Comparison of ENCODE assay signal across 8 cellular contexts in the genomic region with DNA sequence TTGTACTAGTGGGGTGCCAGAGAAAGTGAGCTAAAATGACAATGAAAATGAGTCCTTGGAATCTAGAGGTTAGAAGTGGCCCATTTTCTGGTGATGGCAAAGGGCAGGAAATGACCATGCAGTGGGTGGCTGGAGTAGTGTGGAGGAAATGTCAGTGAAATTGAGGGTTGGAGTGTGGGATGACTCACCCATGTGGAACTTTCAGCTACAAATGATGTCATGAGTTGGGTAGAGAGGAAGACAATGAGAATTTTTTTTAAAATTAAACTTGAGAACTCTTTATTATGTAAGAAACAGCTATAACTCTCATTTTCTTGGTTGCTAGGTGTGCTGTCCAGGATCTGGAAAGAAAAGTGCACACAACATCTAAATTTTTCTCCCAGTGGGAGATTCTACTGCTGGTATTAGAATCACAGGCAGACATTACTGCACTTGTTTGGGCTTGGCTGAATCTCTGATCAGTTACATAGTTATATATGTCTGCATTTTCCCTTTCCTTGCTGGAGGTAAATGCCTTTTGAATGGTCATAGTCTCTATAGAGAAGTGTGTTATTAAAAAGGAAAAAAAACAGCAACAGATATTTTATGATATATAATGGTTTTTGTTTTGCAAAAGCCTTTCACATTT. TPM values are rescaled to one million over a fixed set of nuclear protein-coding genes. Genes with fewer than 3 reads are reported as not detected.
DNase-seq lines count a peak whose midpoint lies in the region; ATAC-seq and TF ChIP-seq lines count a peak whose summit lies in the region.
"Had no signal": no experiment of that assay in that cellular context is flagged by ENCODE, and none has a peak within 500 bp of the region (broad histone marks: within the 10 kb centered on the region; RNA-seq: fewer than 3 reads in every experiment).

No MANE protein-coding gene starts in this region.

- peak; percentile 64 for ATAC-seq in GM18499 (IDR thresholded peaks at IDR 0.05; ENCODE audit: insufficient read depth, unreplicated experiment)

- H3K4me3 ChIP-seq in mammary epithelial cell (replicated peaks in 1 of 3; ENCODE audit: insufficient read depth in 1 of 3, low read depth in 2 of 3, low read length in 3 of 3) (no peak overlapping the region), neural progenitor cell (no peak overlapping the region), HAP-1 (no peak overlapping the region)
- H3K4me3 ChIP-seq: upper lobe of left lung had no signal

- H3K27me3 Mint-ChIP-seq in neural progenitor cell (ENCODE audit: insufficient read depth, low read depth), result no peaks in the 10 kb centered on the region

- no peak overlapping the region for H3K4me3 Mint-ChIP-seq in neural progenitor cell

- H3K79me2 ChIP-seq in mammary epithelial cell (ENCODE audit: insufficient read depth, low read length), result no peaks in the 10 kb centered on the region
- H3K79me2 ChIP-seq in neural progenitor cell (ENCODE audit: low read depth), result no peaks in the 10 kb centered on the region

- peaks cover 36% of the 10 kb centered on the region for H3K4me1 Mint-ChIP-seq in neural progenitor cell

- no TSS peak for BruUV-seq in mammary epithelial cell (replicated peaks; lab: Mats Ljungman, UMichigan)

- H3K27ac ChIP-seq in mammary epithelial cell (ENCODE audit: insufficient read depth, low read depth, low read length) (peak overlapping the region; percentile 65), neural progenitor cell (no peak overlapping the region)
- H3K27ac ChIP-seq: upper lobe of left lung had no signal

- in situ Hi-C loops in mammary epithelial cell (cut with MboI; ENCODE audit: low sequenced_read_pairs in 2 of 2), result no loop called here
- in situ Hi-C loops in HAP-1 (cut with MboI; ENCODE audit: low sequenced_read_pairs), result no loop called here

- H3K9me3 ChIP-seq in mammary epithelial cell (replicated peaks; ENCODE audit: insufficient read depth, low read length), result no peaks in the 10 kb centered on the region
- H3K9me3 ChIP-seq in neural progenitor cell (ENCODE audit: low read depth), result no peaks in the 10 kb centered on the region
- no peaks in the 10 kb centered on the region for H3K9me3 ChIP-seq in HAP-1
- H3K9me3 ChIP-seq: upper lobe of left lung had no signal

- H3K9ac ChIP-seq in mammary epithelial cell (ENCODE audit: insufficient read depth, low read length) (no peak overlapping the region), neural progenitor cell (no peak overlapping the region)

- H3K4me1 ChIP-seq in mammary epithelial cell (ENCODE audit: insufficient read depth, low read length) (peaks cover 42% of the 10 kb centered on the region), neural progenitor cell (peaks cover 30% of the 10 kb centered on the region), HAP-1 (peaks cover 8% of the 10 kb centered on the region)

- H3K36me3 ChIP-seq in mammary epithelial cell (ENCODE audit: insufficient read depth, low read length) (no peaks in the 10 kb centered on the region), neural progenitor cell (no peaks in the 10 kb centered on the region), HAP-1 (replicated peaks) (no peaks in the 10 kb centered on the region)
- H3K36me3 ChIP-seq: upper lobe of left lung had no signal

- intact Hi-C loops in mammary epithelial cell (cut with micrococcal nuclease), result no loop called here

- TF ChIP-seq CTCF in mammary epithelial cell (conservative IDR thresholded peaks at IDR 0.05 in 1 of 2, IDR thresholded peaks at IDR 0.05 in 1 of 2; ENCODE audit: extremely low read depth in 1 of 2, insufficient read depth in 1 of 2, low read depth in 1 of 2, low read length in 2 of 2) (no peak), neural progenitor cell (IDR thresholded peaks at IDR 0.05) (no peak)

- DNase-seq in M059J (ENCODE audit: low read depth) (peak; percentile 96), mammary epithelial cell (peak; percentile 84), neural progenitor cell (ENCODE audit: low spot score) (no peak), OCI-M2 (lab: John Stamatoyannopoulos, UW; ENCODE audit: unreplicated experiment) (no peak), NCI-H1105 (lab: John Stamatoyannopoulos, UW) (no peak), HAP-1 (ENCODE audit: low spot score in 2 of 2) (no peak)

- peaks cover 20% of the 10 kb centered on the region for H3F3A ChIP-seq in neural progenitor cell (ENCODE audit: low read depth)

- H4K20me1 ChIP-seq in mammary epithelial cell (ENCODE audit: insufficient read depth, low read length) (no peaks in the 10 kb centered on the region), neural progenitor cell (ENCODE audit: low read depth) (no peaks in the 10 kb centered on the region)

- dilution Hi-C loops in mammary epithelial cell (cut with HindIII; ENCODE audit: low sequenced_read_pairs), result no loop called here

- H2AFZ ChIP-seq in mammary epithelial cell (ENCODE audit: low read depth, low read length) (no peak overlapping the region), neural progenitor cell (replicated peaks) (no peak overlapping the region)

- H3K4me2 ChIP-seq in mammary epithelial cell (ENCODE audit: insufficient read depth, low read depth, low read length) (peak overlapping the region; percentile 76), neural progenitor cell (no peak overlapping the region)

- no peaks in the 10 kb centered on the region for H3K9me3 Mint-ChIP-seq in neural progenitor cell

- H3K27me3 ChIP-seq in mammary epithelial cell (ENCODE audit: insufficient read depth, low read length) (no peaks in the 10 kb centered on the region), neural progenitor cell (no peaks in the 10 kb centered on the region), HAP-1 (ENCODE audit: low read depth) (no peaks in the 10 kb centered on the region)
- H3K27me3 ChIP-seq: upper lobe of left lung had no signal

- H3K36me3 Mint-ChIP-seq in neural progenitor cell, result no peaks in the 10 kb centered on the region

- CTCF ChIA-PET in mammary epithelial cell (lab: Charles Lee; ENCODE audit: low non-redundant PET), result interaction anchor here (0.7 kb wide), 1 partner anchor 594 kb away, joined by 4 read pairs; no protein-coding TSS in a partner anchor

- peak overlapping the region; percentile 3 for H3K27ac Mint-ChIP-seq in neural progenitor cell

RNA-seq across cellular contexts. Expression of gene GNG12, which starts 56.8 kb away (rescaled TPM):
- 163 and 211 TPM in 2 replicates for total RNA-seq in M059J (2014; rRNA removed; shearing (Covaris generic))
- total RNA-seq in mammary epithelial cell (100 to 1,000 TPM; 130 to 183 TPM), neural progenitor cell (ENCODE audit: low replicate concordance) (30.3 and 44.5 TPM in 2 replicates)
- polyA plus RNA-seq in mammary epithelial cell, result 83.7 TPM
- polyA minus RNA-seq in mammary epithelial cell, result 154 TPM

Comparison
In these comparisons a context has a peak if more than half of its experiments do, and no peak if none do; other contexts are left out.
1. DNase-seq: peak in M059J (single experiment) and mammary epithelial cell (single experiment); none in neural progenitor cell (single experiment), OCI-M2 (single experiment), NCI-H1105 (single experiment) and HAP-1 (0 of 2).